Comparison of ENCODE assay signal across 1 cellular context in the genomic region with DNA sequence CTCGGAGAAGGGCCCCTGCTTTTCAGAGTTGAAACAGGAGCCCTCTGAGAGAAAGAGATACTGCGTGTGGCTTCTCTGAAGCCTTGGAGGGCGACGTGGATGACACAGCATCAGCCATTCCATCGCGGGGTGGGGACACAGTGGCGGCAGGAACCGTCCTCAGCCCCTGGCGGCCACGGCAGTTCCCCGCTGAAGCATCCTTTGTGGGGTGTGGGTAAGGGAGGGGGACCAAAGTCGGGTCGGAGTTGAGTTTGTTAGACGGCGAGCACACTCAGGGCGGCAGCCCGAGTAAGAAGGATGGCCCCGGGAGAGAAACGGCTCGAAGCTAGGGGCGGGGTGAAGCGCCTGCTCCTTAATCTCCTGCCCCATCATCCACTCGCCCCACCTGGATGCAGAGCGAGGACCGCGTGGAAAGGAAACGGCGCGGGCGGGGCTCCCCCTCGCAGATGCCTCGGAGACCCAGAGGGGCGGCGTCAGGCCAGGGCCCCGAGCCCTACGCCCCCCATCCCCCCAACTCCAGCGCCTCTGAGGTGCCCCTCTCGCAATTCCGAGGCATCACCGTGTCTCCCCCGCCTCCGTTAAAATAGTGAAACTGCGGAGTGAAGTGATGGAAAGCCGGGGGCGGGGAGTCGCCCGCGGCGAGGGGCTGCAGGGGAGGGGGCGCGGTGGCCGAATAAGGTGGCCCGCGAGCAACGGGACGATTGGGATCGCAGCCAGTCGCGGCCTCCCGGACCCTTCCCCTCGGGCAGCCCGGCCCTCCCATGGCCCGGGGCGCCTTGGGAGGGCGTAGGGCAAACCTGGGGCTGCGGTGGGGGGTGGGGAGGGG.
A peak's percentile ranks its signal among the peaks of the same experiment; 100 is the strongest.
TF ChIP-seq lines count a peak whose summit lies in the region.

No MANE protein-coding gene starts in this region.

TF ChIP-seq in HepG2, 621 proteins besides CTCF, POLR2A, EP300 and RAD21 (continued from another document and continues in another):
- TF ChIP-seq ZNF230 (CRISPR knock-in tag; IDR thresholded peaks at IDR 0.05) = 0 out of 2 replicates have a peak, but pooled peaks have one; percentile 65
- TF ChIP-seq TBL1XR1 (IDR thresholded peaks at IDR 0.05; ENCODE audit: borderline replicate concordance, low read length, partially characterized antibody) = no peak
- TF ChIP-seq HOXD1 (CRISPR knock-in tag; IDR thresholded peaks at IDR 0.05) = peak; percentile 45; the same call in 1 of the 2 replicates
- TF ChIP-seq, protein P1, sequence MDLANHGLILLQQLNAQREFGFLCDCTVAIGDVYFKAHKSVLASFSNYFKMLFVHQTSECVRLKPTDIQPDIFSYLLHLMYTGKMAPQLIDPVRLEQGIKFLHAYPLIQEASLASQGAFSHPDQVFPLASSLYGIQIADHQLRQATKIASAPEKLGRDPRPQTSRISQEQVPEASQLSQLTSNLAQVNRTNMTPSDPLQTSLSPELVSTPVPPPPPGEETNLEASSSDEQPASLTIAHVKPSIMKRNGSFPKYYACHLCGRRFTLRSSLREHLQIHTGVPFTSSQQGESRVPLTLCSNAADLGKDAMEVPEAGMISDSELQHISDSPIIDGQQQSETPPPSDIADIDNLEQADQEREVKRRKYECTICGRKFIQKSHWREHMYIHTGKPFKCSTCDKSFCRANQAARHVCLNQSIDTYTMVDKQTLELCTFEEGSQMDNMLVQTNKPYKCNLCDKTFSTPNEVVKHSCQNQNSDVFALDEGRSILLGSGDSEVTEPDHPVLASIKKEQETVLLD (CRISPR knock-in tag; IDR thresholded peaks at IDR 0.05; ENCODE audit: low read depth) = no peak; the same call in 1 of the 2 replicates
- TF ChIP-seq, protein P2, sequence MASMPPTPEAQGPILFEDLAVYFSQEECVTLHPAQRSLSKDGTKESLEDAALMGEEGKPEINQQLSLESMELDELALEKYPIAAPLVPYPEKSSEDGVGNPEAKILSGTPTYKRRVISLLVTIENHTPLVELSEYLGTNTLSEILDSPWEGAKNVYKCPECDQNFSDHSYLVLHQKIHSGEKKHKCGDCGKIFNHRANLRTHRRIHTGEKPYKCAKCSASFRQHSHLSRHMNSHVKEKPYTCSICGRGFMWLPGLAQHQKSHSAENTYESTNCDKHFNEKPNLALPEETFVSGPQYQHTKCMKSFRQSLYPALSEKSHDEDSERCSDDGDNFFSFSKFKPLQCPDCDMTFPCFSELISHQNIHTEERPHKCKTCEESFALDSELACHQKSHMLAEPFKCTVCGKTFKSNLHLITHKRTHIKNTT (CRISPR knock-in tag; IDR thresholded peaks at IDR 0.05) = no peak
- TF ChIP-seq, protein P3, sequence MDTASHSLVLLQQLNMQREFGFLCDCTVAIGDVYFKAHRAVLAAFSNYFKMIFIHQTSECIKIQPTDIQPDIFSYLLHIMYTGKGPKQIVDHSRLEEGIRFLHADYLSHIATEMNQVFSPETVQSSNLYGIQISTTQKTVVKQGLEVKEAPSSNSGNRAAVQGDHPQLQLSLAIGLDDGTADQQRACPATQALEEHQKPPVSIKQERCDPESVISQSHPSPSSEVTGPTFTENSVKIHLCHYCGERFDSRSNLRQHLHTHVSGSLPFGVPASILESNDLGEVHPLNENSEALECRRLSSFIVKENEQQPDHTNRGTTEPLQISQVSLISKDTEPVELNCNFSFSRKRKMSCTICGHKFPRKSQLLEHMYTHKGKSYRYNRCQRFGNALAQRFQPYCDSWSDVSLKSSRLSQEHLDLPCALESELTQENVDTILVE (CRISPR knock-in tag; IDR thresholded peaks at IDR 0.05) = no peak
- no peak for TF ChIP-seq NBN (conservative IDR thresholded peaks at IDR 0.05)
- TF ChIP-seq, protein P4, sequence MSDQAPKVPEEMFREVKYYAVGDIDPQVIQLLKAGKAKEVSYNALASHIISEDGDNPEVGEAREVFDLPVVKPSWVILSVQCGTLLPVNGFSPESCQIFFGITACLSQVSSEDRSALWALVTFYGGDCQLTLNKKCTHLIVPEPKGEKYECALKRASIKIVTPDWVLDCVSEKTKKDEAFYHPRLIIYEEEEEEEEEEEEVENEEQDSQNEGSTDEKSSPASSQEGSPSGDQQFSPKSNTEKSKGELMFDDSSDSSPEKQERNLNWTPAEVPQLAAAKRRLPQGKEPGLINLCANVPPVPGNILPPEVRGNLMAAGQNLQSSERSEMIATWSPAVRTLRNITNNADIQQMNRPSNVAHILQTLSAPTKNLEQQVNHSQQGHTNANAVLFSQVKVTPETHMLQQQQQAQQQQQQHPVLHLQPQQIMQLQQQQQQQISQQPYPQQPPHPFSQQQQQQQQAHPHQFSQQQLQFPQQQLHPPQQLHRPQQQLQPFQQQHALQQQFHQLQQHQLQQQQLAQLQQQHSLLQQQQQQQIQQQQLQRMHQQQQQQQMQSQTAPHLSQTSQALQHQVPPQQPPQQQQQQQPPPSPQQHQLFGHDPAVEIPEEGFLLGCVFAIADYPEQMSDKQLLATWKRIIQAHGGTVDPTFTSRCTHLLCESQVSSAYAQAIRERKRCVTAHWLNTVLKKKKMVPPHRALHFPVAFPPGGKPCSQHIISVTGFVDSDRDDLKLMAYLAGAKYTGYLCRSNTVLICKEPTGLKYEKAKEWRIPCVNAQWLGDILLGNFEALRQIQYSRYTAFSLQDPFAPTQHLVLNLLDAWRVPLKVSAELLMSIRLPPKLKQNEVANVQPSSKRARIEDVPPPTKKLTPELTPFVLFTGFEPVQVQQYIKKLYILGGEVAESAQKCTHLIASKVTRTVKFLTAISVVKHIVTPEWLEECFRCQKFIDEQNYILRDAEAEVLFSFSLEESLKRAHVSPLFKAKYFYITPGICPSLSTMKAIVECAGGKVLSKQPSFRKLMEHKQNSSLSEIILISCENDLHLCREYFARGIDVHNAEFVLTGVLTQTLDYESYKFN (CRISPR knock-in tag; conservative IDR thresholded peaks at IDR 0.05) = no peak
- no peak; the same call in 1 of the 2 replicates for TF ChIP-seq ZNF558 (CRISPR knock-in tag; IDR thresholded peaks at IDR 0.05; ENCODE audit: borderline replicate concordance)
- no peak for TF ChIP-seq THYN1 (CRISPR knock-in tag; IDR thresholded peaks at IDR 0.05; ENCODE audit: borderline replicate concordance, low read depth)
- no peak for TF ChIP-seq NONO (IDR thresholded peaks at IDR 0.05)
- TF ChIP-seq NONO (CRISPR knock-in tag; conservative IDR thresholded peaks at IDR 0.05) = no peak
- TF ChIP-seq HNRNPLL (IDR thresholded peaks at IDR 0.05; ENCODE audit: low read depth, low read length, poor library complexity, severe bottlenecking) = peak; percentile 51
- no peak for TF ChIP-seq SMAD9 (CRISPR knock-in tag; IDR thresholded peaks at IDR 0.05)
- TF ChIP-seq, protein P5, sequence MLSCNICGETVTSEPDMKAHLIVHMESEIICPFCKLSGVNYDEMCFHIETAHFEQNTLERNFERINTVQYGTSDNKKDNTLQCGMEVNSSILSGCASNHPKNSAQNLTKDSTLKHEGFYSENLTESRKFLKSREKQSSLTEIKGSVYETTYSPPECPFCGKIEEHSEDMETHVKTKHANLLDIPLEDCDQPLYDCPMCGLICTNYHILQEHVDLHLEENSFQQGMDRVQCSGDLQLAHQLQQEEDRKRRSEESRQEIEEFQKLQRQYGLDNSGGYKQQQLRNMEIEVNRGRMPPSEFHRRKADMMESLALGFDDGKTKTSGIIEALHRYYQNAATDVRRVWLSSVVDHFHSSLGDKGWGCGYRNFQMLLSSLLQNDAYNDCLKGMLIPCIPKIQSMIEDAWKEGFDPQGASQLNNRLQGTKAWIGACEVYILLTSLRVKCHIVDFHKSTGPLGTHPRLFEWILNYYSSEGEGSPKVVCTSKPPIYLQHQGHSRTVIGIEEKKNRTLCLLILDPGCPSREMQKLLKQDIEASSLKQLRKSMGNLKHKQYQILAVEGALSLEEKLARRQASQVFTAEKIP (CRISPR knock-in tag; IDR thresholded peaks at IDR 0.05; ENCODE audit: borderline replicate concordance) = no peak
- no peak for TF ChIP-seq REPIN1 (CRISPR knock-in tag; IDR thresholded peaks at IDR 0.05; ENCODE audit: borderline replicate concordance, low read depth)
- no peak for TF ChIP-seq SAFB2 (CRISPR knock-in tag; IDR thresholded peaks at IDR 0.05; ENCODE audit: borderline replicate concordance, low read depth)
- no peak for TF ChIP-seq RARA (CRISPR knock-in tag; IDR thresholded peaks at IDR 0.05)
- no peak for TF ChIP-seq KDM5A (IDR thresholded peaks at IDR 0.05; ENCODE audit: borderline replicate concordance, low read length)
- TF ChIP-seq SIN3A (IDR thresholded peaks at IDR 0.05; ENCODE audit: borderline replicate concordance, low read depth, low read length) = no peak
- TF ChIP-seq RFX5 (IDR thresholded peaks at IDR 0.05; ENCODE audit: low read depth, low read length) = no peak
- TF ChIP-seq PITX1 (CRISPR knock-in tag; IDR thresholded peaks at IDR 0.05) = peak; percentile 45; the same call in 1 of the 2 replicates
- no peak for TF ChIP-seq ZNF333 (CRISPR knock-in tag; IDR thresholded peaks at IDR 0.05; ENCODE audit: borderline replicate concordance)
- TF ChIP-seq FOSL2 (CRISPR knock-in tag; IDR thresholded peaks at IDR 0.05) = peak; percentile 39; the same call in 1 of the 2 replicates
- TF ChIP-seq ZNF460 (CRISPR knock-in tag; IDR thresholded peaks at IDR 0.05; ENCODE audit: borderline replicate concordance) = no peak
- peak; percentile 61; the same call in 1 of the 2 replicates for TF ChIP-seq ZSCAN29 (CRISPR knock-in tag; conservative IDR thresholded peaks at IDR 0.05)
- no peak for TF ChIP-seq NFYB (CRISPR knock-in tag; IDR thresholded peaks at IDR 0.05)
- TF ChIP-seq ZNF335 (CRISPR knock-in tag; IDR thresholded peaks at IDR 0.05) = no peak
- no peak for TF ChIP-seq ZNF614 (CRISPR knock-in tag; IDR thresholded peaks at IDR 0.05; ENCODE audit: borderline replicate concordance)
- TF ChIP-seq, protein P6, sequence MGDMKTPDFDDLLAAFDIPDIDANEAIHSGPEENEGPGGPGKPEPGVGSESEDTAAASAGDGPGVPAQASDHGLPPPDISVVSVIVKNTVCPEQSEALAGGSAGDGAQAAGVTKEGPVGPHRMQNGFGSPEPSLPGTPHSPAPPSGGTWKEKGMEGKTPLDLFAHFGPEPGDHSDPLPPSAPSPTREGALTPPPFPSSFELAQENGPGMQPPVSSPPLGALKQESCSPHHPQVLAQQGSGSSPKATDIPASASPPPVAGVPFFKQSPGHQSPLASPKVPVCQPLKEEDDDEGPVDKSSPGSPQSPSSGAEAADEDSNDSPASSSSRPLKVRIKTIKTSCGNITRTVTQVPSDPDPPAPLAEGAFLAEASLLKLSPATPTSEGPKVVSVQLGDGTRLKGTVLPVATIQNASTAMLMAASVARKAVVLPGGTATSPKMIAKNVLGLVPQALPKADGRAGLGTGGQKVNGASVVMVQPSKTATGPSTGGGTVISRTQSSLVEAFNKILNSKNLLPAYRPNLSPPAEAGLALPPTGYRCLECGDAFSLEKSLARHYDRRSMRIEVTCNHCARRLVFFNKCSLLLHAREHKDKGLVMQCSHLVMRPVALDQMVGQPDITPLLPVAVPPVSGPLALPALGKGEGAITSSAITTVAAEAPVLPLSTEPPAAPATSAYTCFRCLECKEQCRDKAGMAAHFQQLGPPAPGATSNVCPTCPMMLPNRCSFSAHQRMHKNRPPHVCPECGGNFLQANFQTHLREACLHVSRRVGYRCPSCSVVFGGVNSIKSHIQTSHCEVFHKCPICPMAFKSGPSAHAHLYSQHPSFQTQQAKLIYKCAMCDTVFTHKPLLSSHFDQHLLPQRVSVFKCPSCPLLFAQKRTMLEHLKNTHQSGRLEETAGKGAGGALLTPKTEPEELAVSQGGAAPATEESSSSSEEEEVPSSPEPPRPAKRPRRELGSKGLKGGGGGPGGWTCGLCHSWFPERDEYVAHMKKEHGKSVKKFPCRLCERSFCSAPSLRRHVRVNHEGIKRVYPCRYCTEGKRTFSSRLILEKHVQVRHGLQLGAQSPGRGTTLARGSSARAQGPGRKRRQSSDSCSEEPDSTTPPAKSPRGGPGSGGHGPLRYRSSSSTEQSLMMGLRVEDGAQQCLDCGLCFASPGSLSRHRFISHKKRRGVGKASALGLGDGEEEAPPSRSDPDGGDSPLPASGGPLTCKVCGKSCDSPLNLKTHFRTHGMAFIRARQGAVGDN (CRISPR knock-in tag; IDR thresholded peaks at IDR 0.05) = peak; percentile 76
- TF ChIP-seq NFE2L1 (CRISPR knock-in tag; IDR thresholded peaks at IDR 0.05; ENCODE audit: borderline replicate concordance) = peak; percentile 93; the same call in 1 of the 2 replicates
- TF ChIP-seq ARNTL (CRISPR knock-in tag; IDR thresholded peaks at IDR 0.05) = no peak
- TF ChIP-seq, protein P7, sequence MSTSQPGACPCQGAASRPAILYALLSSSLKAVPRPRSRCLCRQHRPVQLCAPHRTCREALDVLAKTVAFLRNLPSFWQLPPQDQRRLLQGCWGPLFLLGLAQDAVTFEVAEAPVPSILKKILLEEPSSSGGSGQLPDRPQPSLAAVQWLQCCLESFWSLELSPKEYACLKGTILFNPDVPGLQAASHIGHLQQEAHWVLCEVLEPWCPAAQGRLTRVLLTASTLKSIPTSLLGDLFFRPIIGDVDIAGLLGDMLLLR (CRISPR knock-in tag; IDR thresholded peaks at IDR 0.05) = no peak
- TF ChIP-seq, protein P8, sequence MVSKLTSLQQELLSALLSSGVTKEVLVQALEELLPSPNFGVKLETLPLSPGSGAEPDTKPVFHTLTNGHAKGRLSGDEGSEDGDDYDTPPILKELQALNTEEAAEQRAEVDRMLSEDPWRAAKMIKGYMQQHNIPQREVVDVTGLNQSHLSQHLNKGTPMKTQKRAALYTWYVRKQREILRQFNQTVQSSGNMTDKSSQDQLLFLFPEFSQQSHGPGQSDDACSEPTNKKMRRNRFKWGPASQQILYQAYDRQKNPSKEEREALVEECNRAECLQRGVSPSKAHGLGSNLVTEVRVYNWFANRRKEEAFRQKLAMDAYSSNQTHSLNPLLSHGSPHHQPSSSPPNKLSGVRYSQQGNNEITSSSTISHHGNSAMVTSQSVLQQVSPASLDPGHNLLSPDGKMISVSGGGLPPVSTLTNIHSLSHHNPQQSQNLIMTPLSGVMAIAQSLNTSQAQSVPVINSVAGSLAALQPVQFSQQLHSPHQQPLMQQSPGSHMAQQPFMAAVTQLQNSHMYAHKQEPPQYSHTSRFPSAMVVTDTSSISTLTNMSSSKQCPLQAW (CRISPR knock-in tag; IDR thresholded peaks at IDR 0.05) = no peak
- no peak for TF ChIP-seq NR3C1 (CRISPR knock-in tag; IDR thresholded peaks at IDR 0.05)
- TF ChIP-seq ZNF83 (CRISPR knock-in tag; IDR thresholded peaks at IDR 0.05; ENCODE audit: borderline replicate concordance) = no peak; the same call in 1 of the 2 replicates
- TF ChIP-seq RBM22 (optimal IDR thresholded peaks at IDR 0.05; ENCODE audit: low read length) = no peak
- no peak for TF ChIP-seq ZNF547 (CRISPR knock-in tag; IDR thresholded peaks at IDR 0.05)
- no peak for TF ChIP-seq ZNF260 (CRISPR knock-in tag; IDR thresholded peaks at IDR 0.05; ENCODE audit: borderline replicate concordance, low read depth)
- TF ChIP-seq HOXA7 (CRISPR knock-in tag; IDR thresholded peaks at IDR 0.05) = no peak
- no peak for TF ChIP-seq TBX3 (IDR thresholded peaks at IDR 0.05; ENCODE audit: borderline replicate concordance)
- TF ChIP-seq, protein P9, sequence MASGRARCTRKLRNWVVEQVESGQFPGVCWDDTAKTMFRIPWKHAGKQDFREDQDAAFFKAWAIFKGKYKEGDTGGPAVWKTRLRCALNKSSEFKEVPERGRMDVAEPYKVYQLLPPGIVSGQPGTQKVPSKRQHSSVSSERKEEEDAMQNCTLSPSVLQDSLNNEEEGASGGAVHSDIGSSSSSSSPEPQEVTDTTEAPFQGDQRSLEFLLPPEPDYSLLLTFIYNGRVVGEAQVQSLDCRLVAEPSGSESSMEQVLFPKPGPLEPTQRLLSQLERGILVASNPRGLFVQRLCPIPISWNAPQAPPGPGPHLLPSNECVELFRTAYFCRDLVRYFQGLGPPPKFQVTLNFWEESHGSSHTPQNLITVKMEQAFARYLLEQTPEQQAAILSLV (CRISPR knock-in tag; IDR thresholded peaks at IDR 0.05; ENCODE audit: borderline replicate concordance) = peak; percentile 67; the same call in 1 of the 2 replicates
- 0 out of 2 replicates have a peak, but pooled peaks have one; percentile 0 for TF ChIP-seq NR2F2 (IDR thresholded peaks at IDR 0.05; ENCODE audit: borderline replicate concordance, low read depth)
- TF ChIP-seq CBX1 (IDR thresholded peaks at IDR 0.05; ENCODE audit: low read depth) = no peak
